In the genomic region with DNA sequence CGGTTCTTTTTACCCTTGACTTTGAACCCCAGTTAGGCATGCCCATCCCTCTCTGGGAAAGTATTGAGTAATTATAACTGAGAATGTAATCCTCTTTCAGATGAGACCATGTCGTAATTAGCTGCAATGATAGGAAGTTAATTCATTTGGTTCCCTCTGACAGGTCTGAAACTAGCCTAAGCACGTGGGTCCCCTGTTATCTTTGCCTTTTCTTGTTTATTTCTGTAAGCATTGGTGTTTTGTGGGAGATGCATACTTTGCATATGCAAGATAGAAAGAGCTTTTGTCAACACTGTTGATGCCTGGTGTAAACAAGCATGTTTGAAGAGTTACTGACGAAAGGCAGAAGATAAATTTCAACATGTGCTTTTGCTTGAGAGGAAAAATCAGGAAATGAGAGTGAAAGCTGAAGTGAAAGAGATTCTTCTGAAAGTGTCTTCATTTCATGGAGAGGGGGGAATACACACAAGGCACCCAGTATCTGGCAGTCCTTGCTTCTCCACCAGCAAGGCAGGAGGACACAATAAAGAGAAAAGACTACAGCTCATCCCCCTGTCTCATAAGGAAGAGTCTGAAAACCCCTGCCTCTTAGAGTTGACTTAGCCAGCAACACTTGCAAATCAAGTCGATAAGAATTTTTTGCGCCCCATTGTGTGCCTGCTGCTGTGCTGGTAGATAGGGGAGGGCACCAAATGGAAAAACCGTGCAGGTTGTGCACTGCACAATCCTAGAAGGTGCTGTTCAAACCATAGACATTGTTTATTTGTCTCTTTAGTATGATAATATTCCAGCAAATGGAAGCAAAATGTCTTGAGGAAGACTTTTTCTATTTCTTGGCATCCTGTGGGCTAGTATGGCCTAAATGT, we compare ENCODE assay signal across 11 cellular contexts.
DNase-seq lines count a peak whose midpoint lies in the region; ATAC-seq and TF ChIP-seq lines count a peak whose summit lies in the region.
"Had no signal": no experiment of that assay in that cellular context is flagged by ENCODE, and none has a peak within 500 bp of the region (broad histone marks: within the 10 kb centered on the region; RNA-seq: fewer than 3 reads in every experiment).

No MANE protein-coding gene starts in this region.

- H3K9ac ChIP-seq in SU-DHL-6 (ENCODE audit: low read length): no peak overlapping the region

- H3K9me3 ChIP-seq in right atrium auricular region (no peaks in the 10 kb centered on the region), SU-DHL-6 (ENCODE audit: insufficient read depth, low read length) (0 out of 2 replicates have a peak, but pooled peaks cover 4% of the 10 kb centered on the region)

- no peaks in the 10 kb centered on the region for H4K20me1 ChIP-seq in SU-DHL-6 (ENCODE audit: low read depth, low read length)

- ATAC-seq in left ventricle myocardium superior (peak; percentile 28), HG03095 (IDR thresholded peaks at IDR 0.05; ENCODE audit: unreplicated experiment) (peak; percentile 74)
- ATAC-seq: A549 had no signal

- peak overlapping the region; percentile 27 for H3K4me2 ChIP-seq in SU-DHL-6 (ENCODE audit: low read depth, low read length, poor library complexity, severe bottlenecking)
- H3K4me2 ChIP-seq: A549 had no signal

- TF ChIP-seq CTCF in right atrium auricular region (IDR thresholded peaks at IDR 0.05) (no peak), SU-DHL-6 (IDR thresholded peaks at IDR 0.05; ENCODE audit: insufficient read depth, low read length, poor library complexity, severe bottlenecking) (no peak)

- intact Hi-C loops in left ventricle myocardium superior (cut with micrococcal nuclease) (no loop called here), head of caudate nucleus (cut with DNase I) (no loop called here)

- DNase-seq in left ventricle myocardium superior (no peak), right atrium auricular region (ENCODE audit: low spot score) (no peak), NCI-H187 (lab: John Stamatoyannopoulos, UW) (no peak), head of caudate nucleus (no peak), anterior cingulate cortex (lab: John Stamatoyannopoulos, UW) (no peak)
- DNase-seq: dermis blood vessel endothelial cell, NCI-H2081 had no signal

- no peaks in the 10 kb centered on the region for H3K9me2 ChIP-seq in SU-DHL-6 (replicated peaks; ENCODE audit: insufficient read depth, low read length)

- no peak overlapping the region for H2AFZ ChIP-seq in SU-DHL-6 (ENCODE audit: low read depth, low read length, severe bottlenecking)

- WGBS in urinary bladder: 62% methylated on average over 7 of the region's 7 CpGs

- H3F3A ChIP-seq in SU-DHL-6 (ENCODE audit: insufficient read depth): no peaks in the 10 kb centered on the region

- H3K36me3 ChIP-seq in right atrium auricular region (no peaks in the 10 kb centered on the region), SU-DHL-6 (ENCODE audit: low read length) (no peaks in the 10 kb centered on the region), urinary bladder (ENCODE audit: insufficient read depth) (no peaks in the 10 kb centered on the region)

- H3K4me3 ChIP-seq in right atrium auricular region: no peak overlapping the region
- H3K4me3 ChIP-seq in SU-DHL-6 (ENCODE audit: insufficient read depth, low read length, poor library complexity, severe bottlenecking): no peak overlapping the region
- H3K4me3 ChIP-seq in urinary bladder (ENCODE audit: low read depth, low read length): no peak overlapping the region
- H3K4me3 ChIP-seq: A549 had no signal

- H3K79me2 ChIP-seq in SU-DHL-6 (ENCODE audit: insufficient read depth, low read length): no peaks in the 10 kb centered on the region

- no peaks in the 10 kb centered on the region for H3K27me3 ChIP-seq in right atrium auricular region
- H3K27me3 ChIP-seq in SU-DHL-6 (ENCODE audit: low read length): no peaks in the 10 kb centered on the region

- H3K4me1 ChIP-seq in right atrium auricular region (no peaks in the 10 kb centered on the region), urinary bladder (ENCODE audit: insufficient read depth) (no peaks in the 10 kb centered on the region)

- H3K27ac ChIP-seq in right atrium auricular region (no peak overlapping the region), SU-DHL-6 (ENCODE audit: low read depth, low read length) (no peak overlapping the region), urinary bladder (ENCODE audit: low read depth) (peak overlapping the region; percentile 32)
- H3K27ac ChIP-seq: A549 had no signal
